18 cellular contexts compared by ENCODE assay signal in the genomic region with DNA sequence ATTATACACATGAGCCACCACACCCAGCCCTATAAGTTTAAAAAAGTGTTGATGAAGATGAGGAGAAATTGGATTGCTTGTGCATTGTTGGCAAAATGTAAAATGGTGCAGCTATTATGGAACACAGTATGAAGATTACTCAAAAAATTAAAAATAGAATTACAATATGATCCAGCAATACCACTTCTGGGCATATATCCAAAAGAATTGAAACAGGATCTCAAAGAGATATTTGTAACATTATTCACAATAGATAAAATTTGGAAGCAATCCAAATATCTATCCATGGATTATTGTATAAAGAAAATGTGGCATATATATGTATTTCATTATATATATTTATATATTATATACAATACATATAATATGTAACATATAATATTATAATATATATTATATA.
DNase-seq lines count a peak whose midpoint lies in the region; ATAC-seq and TF ChIP-seq lines count a peak whose summit lies in the region.
"Had no signal": no experiment of that assay in that cellular context is flagged by ENCODE, and none has a peak within 500 bp of the region (broad histone marks: within the 10 kb centered on the region; RNA-seq: fewer than 3 reads in every experiment).

No MANE protein-coding gene starts in this region.

- no peak overlapping the region for H3K4me3 ChIP-seq in choroid plexus epithelial cell (ENCODE audit: low read depth, low read length)
- H3K4me3 ChIP-seq: BLaER1 treated with 17β-estradiol and CSF1 and Interleukin-3, amounts not matched to agents 10 nM and 100 nM; GM23248 had no signal

- no peak for TF ChIP-seq CTCF in choroid plexus epithelial cell (conservative IDR thresholded peaks at IDR 0.05; ENCODE audit: low read depth, low read length)

- ATAC-seq in Right ventricle myocardium inferior (no peak), left colon (no peak)
- ATAC-seq: CD8-positive, alpha-beta T cell; HCT116 had no signal

- intact Hi-C loops in Right ventricle myocardium inferior (cut with DNase I) = no loop called here
- intact Hi-C loops in left colon (cut with DNase I, micrococcal nuclease) = no loop called here

- peak; percentile 18 for DNase-seq in HS-5 (ENCODE audit: low read depth)
- peak; percentile 4 for DNase-seq in NCI-H226
- DNase-seq in choroid plexus epithelial cell (ENCODE audit: low read depth) = peak; percentile 68
- DNase-seq in non-pigmented ciliary epithelial cell (ENCODE audit: low read depth) = peak; percentile 20
- no peak for DNase-seq in pons (ENCODE audit: low spot score)
- no peak for DNase-seq in Right ventricle myocardium inferior (ENCODE audit: missing footprints)
- DNase-seq in left colon = no peak
- DNase-seq: CD8-positive, alpha-beta T cell; DMS53; EL; GM23248; NCI-H1417; NCI-H187; OCI-M1; SHP77 treated with DMSO at 0.1 percent for 48 hours; SK-N-SH had no signal

Comparison
In these comparisons a context has a peak if more than half of its experiments do, and no peak if none do; other contexts are left out.
1. DNase-seq: peak in HS-5 (single experiment), NCI-H226 (single experiment), choroid plexus epithelial cell (single experiment) and non-pigmented ciliary epithelial cell (single experiment); none in pons (single experiment), Right ventricle myocardium inferior (single experiment) and left colon (0 of 2).